8 cellular contexts compared by ENCODE assay signal in genomic region chr17:46265972-46266655, GRCh38. TPM values are rescaled to one million over a fixed set of nuclear protein-coding genes. Genes with fewer than 3 reads are reported as not detected.
DNase-seq lines count a peak whose midpoint lies in the region; ATAC-seq and TF ChIP-seq lines count a peak whose summit lies in the region.
"Not testable (repeated sequence)": the region's sequence is repeated elsewhere in the genome, so short reads cannot be mapped to it uniquely, and the experiment has no call there.

No MANE protein-coding gene starts in this region.

- peak overlapping the region; percentile 85 to 92 (median 90) for H3K4me3 Mint-ChIP-seq in CD4-positive, CD25-positive, alpha-beta regulatory T cell
- peak overlapping the region; percentile 92 to 93 for H3K4me3 Mint-ChIP-seq in activated T-cell treated with anti-CD3 and anti-CD28 coated beads, Interleukin-2, amount 50 U/mL, for 72 hours
- peak overlapping the region; percentile 91 for H3K4me3 Mint-ChIP-seq in natural killer cell treated with Interleukin-12 subunit alpha and Interleukin-12 subunit beta and Interleukin-15 and Interleukin-18, amount 100 ng/mL, for 72 hours

- peaks cover 88% of the 10 kb centered on the region for H3K27me3 Mint-ChIP-seq in CD4-positive, CD25-positive, alpha-beta regulatory T cell
- H3K27me3 Mint-ChIP-seq in activated T-cell treated with anti-CD3 and anti-CD28 coated beads, Interleukin-2, amount 50 U/mL, for 72 hours (ENCODE audit: low read depth) = peaks cover 70% of the 10 kb centered on the region
- H3K27me3 Mint-ChIP-seq in natural killer cell treated with Interleukin-12 subunit alpha and Interleukin-12 subunit beta and Interleukin-15 and Interleukin-18, amount 100 ng/mL, for 72 hours = not testable (repeated sequence)

- H3K4me1 ChIP-seq in CD4-positive, CD25-positive, alpha-beta regulatory T cell (ENCODE audit: control insufficient read depth, insufficient read depth, low read length, poor library complexity, severe bottlenecking) = peaks cover 26% of the 10 kb centered on the region
- not testable (repeated sequence) for H3K4me1 ChIP-seq in ectodermal cell (ENCODE audit: control insufficient read depth, insufficient read depth, low read length)
- H3K4me1 ChIP-seq in stomach = peaks cover 14 to 49% (median 27%) of the 10 kb centered on the region in 4 donors

- intact Hi-C loops in stomach (cut with DNase I; ENCODE audit: low total_unique reads) = not testable (repeated sequence)

- 18 to 20% methylated on average over 23 to 24 of the region's 24 CpGs for WGBS in ectodermal cell, 2 experiments
- WGBS in stomach, 5 donors = 18 to 35% (median 32%) methylated on average over 23 to 24 of the region's 24 CpGs

- not testable (repeated sequence) for DNase-seq in CD4-positive, CD25-positive, alpha-beta regulatory T cell; natural killer cell treated with Interleukin-12 subunit alpha and Interleukin-12 subunit beta and Interleukin-15 and Interleukin-18, amount 100 ng/mL, for 72 hours (ENCODE audit: low spot score); stomach
- peak; percentile 51 for DNase-seq in NCI-H1092 treated with DMSO at 0.1 percent for 48 hours (lab: John Stamatoyannopoulos, UW)
- peak in 1 of 2 donors; percentile 42 for DNase-seq in activated T-cell treated with anti-CD3 and anti-CD28 coated beads, Interleukin-2, amount 50 U/mL, for 72 hours

- peak overlapping the region; percentile 70 for H3K4me3 ChIP-seq in CD4-positive, CD25-positive, alpha-beta regulatory T cell (ENCODE audit: low read depth, low read length)
- peak overlapping the region; percentile 55 for H3K4me3 ChIP-seq in ectodermal cell (ENCODE audit: insufficient read depth, low read depth, low read length)
- H3K4me3 ChIP-seq in iPS-11a (ENCODE audit: low read depth, low read length) = peak overlapping the region; percentile 60
- H3K4me3 ChIP-seq in stomach = peak overlapping the region; percentile 63 to 76 (median 68)

- not testable (repeated sequence) for H3K9me3 Mint-ChIP-seq in CD4-positive, CD25-positive, alpha-beta regulatory T cell; activated T-cell treated with anti-CD3 and anti-CD28 coated beads, Interleukin-2, amount 50 U/mL, for 72 hours; natural killer cell treated with Interleukin-12 subunit alpha and Interleukin-12 subunit beta and Interleukin-15 and Interleukin-18, amount 100 ng/mL, for 72 hours

- H3K36me3 Mint-ChIP-seq in CD4-positive, CD25-positive, alpha-beta regulatory T cell; activated T-cell treated with anti-CD3 and anti-CD28 coated beads, Interleukin-2, amount 50 U/mL, for 72 hours (ENCODE audit: insufficient read depth in 2 of 2); natural killer cell treated with Interleukin-12 subunit alpha and Interleukin-12 subunit beta and Interleukin-15 and Interleukin-18, amount 100 ng/mL, for 72 hours: not testable (repeated sequence)

- H3K27me3 ChIP-seq in CD4-positive, CD25-positive, alpha-beta regulatory T cell (ENCODE audit: control insufficient read depth, insufficient read depth, low read length) = peaks cover 11% of the 10 kb centered on the region
- H3K27me3 ChIP-seq in ectodermal cell (ENCODE audit: control insufficient read depth, insufficient read depth, low read length, poor library complexity, severe bottlenecking) = peaks cover 56% of the 10 kb centered on the region
- not testable (repeated sequence) for H3K27me3 ChIP-seq in stomach

- not testable (repeated sequence) for TF ChIP-seq EP300 in stomach (IDR thresholded peaks at IDR 0.05)

- peak overlapping the region; percentile 61 for H3K27ac ChIP-seq in CD4-positive, CD25-positive, alpha-beta regulatory T cell (ENCODE audit: insufficient read depth, low read length, poor library complexity, severe bottlenecking)
- H3K27ac ChIP-seq in ectodermal cell (ENCODE audit: insufficient read depth, low read depth, low read length, poor library complexity, severe bottlenecking) = not testable (repeated sequence)
- H3K27ac ChIP-seq in stomach = peak overlapping the region; percentile 84 to 96 (median 89)

- peaks cover 6 to 34% (median 30%) of the 10 kb centered on the region in 4 donors for H3K4me1 Mint-ChIP-seq in CD4-positive, CD25-positive, alpha-beta regulatory T cell
- peaks cover 41% of the 10 kb centered on the region for H3K4me1 Mint-ChIP-seq in activated T-cell treated with anti-CD3 and anti-CD28 coated beads, Interleukin-2, amount 50 U/mL, for 72 hours (ENCODE audit: low read depth)
- peaks cover 23 to 29% of the 10 kb centered on the region in 2 donors for H3K4me1 Mint-ChIP-seq in natural killer cell treated with Interleukin-12 subunit alpha and Interleukin-12 subunit beta and Interleukin-15 and Interleukin-18, amount 100 ng/mL, for 72 hours (ENCODE audit: low read depth in 2 of 2)

- not testable (repeated sequence) for ATAC-seq in CD4-positive, CD25-positive, alpha-beta regulatory T cell (ENCODE audit: low read depth in 2 of 2); activated T-cell treated with anti-CD3 and anti-CD28 coated beads, Interleukin-2, amount 50 U/mL, for 72 hours (replicated peaks in 1 of 2)
- ATAC-seq in GM21528 (IDR thresholded peaks at IDR 0.05; ENCODE audit: low FRiP score, unreplicated experiment) = peak; percentile 5
- ATAC-seq in natural killer cell treated with Interleukin-12 subunit alpha and Interleukin-12 subunit beta and Interleukin-15 and Interleukin-18, amount 100 ng/mL, for 72 hours = peak in 1 of 2 donors; percentile 1

- not testable (repeated sequence) for TF ChIP-seq POLR2A in stomach (IDR thresholded peaks at IDR 0.05)

- H3K27ac Mint-ChIP-seq in CD4-positive, CD25-positive, alpha-beta regulatory T cell = peak overlapping the region; percentile 89 to 97 (median 90)
- H3K27ac Mint-ChIP-seq in activated T-cell treated with anti-CD3 and anti-CD28 coated beads, Interleukin-2, amount 50 U/mL, for 72 hours = peak overlapping the region; percentile 73
- peak overlapping the region; percentile 79 to 84 for H3K27ac Mint-ChIP-seq in natural killer cell treated with Interleukin-12 subunit alpha and Interleukin-12 subunit beta and Interleukin-15 and Interleukin-18, amount 100 ng/mL, for 72 hours

- not testable (repeated sequence) for TF ChIP-seq CTCF in stomach (IDR thresholded peaks at IDR 0.05)

- not testable (repeated sequence) for H3K9me3 ChIP-seq in CD4-positive, CD25-positive, alpha-beta regulatory T cell (ENCODE audit: control insufficient read depth in 2 of 2, low read length in 2 of 2); ectodermal cell (ENCODE audit: control insufficient read depth, low read length); stomach

- not testable (repeated sequence) for H3K36me3 ChIP-seq in CD4-positive, CD25-positive, alpha-beta regulatory T cell (ENCODE audit: control insufficient read depth, insufficient read depth, low read length); ectodermal cell (ENCODE audit: control insufficient read depth, insufficient read depth, low read length); stomach

RNA-seq across cellular contexts. Expression of gene LRRC37A, which starts 28.8 kb away (rescaled TPM):
- total RNA-seq in CD4-positive, CD25-positive, alpha-beta regulatory T cell = 33.0 TPM
- 1 to 10 TPM in 2 of 4 donors, under 1 TPM in 2; 0.52 to 1.3 (median 0.99) TPM for polyA plus RNA-seq in CD4-positive, CD25-positive, alpha-beta regulatory T cell
- total RNA-seq in activated T-cell treated with anti-CD3 and anti-CD28 coated beads, Interleukin-2, amount 50 U/mL, for 72 hours = 1 to 10 TPM; 1.5 to 9.2 TPM
- 2.1 TPM for polyA plus RNA-seq in ectodermal cell (2013, experiment 1 of 4)
- polyA plus RNA-seq in ectodermal cell (2013, experiment 2 of 4) = 1.8 TPM
- polyA plus RNA-seq in ectodermal cell (2013, experiment 3 of 4) = 2.0 TPM
- polyA plus RNA-seq in ectodermal cell (2013, experiment 4 of 4) = 2.0 TPM
- 1 to 10 TPM; 1.9 to 2.2 TPM for total RNA-seq in natural killer cell treated with Interleukin-12 subunit alpha and Interleukin-12 subunit beta and Interleukin-15 and Interleukin-18, amount 100 ng/mL, for 72 hours
- total RNA-seq in stomach = 1 to 10 TPM in 3 of 5 donors, not detected in 2; 1.0 to 3.3 (median 2.7) TPM
- under 1 TPM; 0.68 to 0.98 (median 0.76) TPM for polyA plus RNA-seq in stomach
